In genomic region chr13:113548778-113549621, GRCh38 we compare ENCODE assay signal across 1 cellular context.
TF ChIP-seq lines count a peak whose summit lies in the region.

No MANE protein-coding gene starts in this region.

TF ChIP-seq in H1, 55 proteins besides CTCF, POLR2A, EP300 and RAD21:
- TF ChIP-seq POU5F1 (IDR thresholded peaks at IDR 0.05; ENCODE audit: low read depth, low read length), result no peak
- no peak for TF ChIP-seq JUND (IDR thresholded peaks at IDR 0.05; ENCODE audit: low read length)
- no peak for TF ChIP-seq RXRA (IDR thresholded peaks at IDR 0.05; ENCODE audit: insufficient read depth, low read depth, low read length)
- TF ChIP-seq GABPA (IDR thresholded peaks at IDR 0.05; ENCODE audit: borderline replicate concordance, insufficient read depth, low read length), result no peak
- TF ChIP-seq TEAD4 (IDR thresholded peaks at IDR 0.05; ENCODE audit: low read depth, low read length), result no peak
- TF ChIP-seq KDM1A (IDR thresholded peaks at IDR 0.05; ENCODE audit: borderline replicate concordance, low read length), result no peak
- TF ChIP-seq KDM5A (IDR thresholded peaks at IDR 0.05; ENCODE audit: low read length), result no peak
- no peak for TF ChIP-seq JUN (IDR thresholded peaks at IDR 0.05; ENCODE audit: low read depth, low read length)
- no peak for TF ChIP-seq HDAC6 (IDR thresholded peaks at IDR 0.05; ENCODE audit: low read depth, low read length)
- TF ChIP-seq RFX5 (IDR thresholded peaks at IDR 0.05; ENCODE audit: borderline replicate concordance, low read depth, low read length), result no peak
